Comparison of ENCODE assay signal across 8 cellular contexts in the genomic region with DNA sequence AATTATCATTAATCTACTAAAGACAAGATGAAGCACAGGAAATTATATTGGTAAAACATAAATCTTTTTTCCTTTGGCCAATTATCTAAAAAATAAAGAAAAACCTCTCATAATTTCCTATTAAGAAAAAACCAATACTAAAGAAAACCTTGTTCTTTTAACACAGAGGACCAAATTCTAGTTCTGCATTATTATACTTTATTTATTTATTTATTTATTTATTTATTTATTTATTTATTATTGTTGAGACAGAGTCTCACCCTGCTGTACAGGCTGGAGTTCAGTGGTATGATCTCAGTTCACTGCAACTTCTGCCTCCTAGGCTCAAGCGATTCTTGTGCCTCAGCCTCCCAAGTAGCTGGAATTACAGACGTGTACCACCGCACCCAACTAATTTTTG.
"Had no signal": no experiment of that assay in that cellular context is flagged by ENCODE, and none has a peak within 500 bp of the region (broad histone marks: within the 10 kb centered on the region; RNA-seq: fewer than 3 reads in every experiment).

No MANE protein-coding gene starts in this region.

- DNase-seq: GDM1, GF-D8 had no signal

- ATAC-seq: GM12878 had no signal

- FAIRE-seq: G401.6, GM12878, GM12891, GM12892, GM18507, GM19239 had no signal

- H3K4me3 ChIP-seq: GM12878 had no signal
